In the genomic region with DNA sequence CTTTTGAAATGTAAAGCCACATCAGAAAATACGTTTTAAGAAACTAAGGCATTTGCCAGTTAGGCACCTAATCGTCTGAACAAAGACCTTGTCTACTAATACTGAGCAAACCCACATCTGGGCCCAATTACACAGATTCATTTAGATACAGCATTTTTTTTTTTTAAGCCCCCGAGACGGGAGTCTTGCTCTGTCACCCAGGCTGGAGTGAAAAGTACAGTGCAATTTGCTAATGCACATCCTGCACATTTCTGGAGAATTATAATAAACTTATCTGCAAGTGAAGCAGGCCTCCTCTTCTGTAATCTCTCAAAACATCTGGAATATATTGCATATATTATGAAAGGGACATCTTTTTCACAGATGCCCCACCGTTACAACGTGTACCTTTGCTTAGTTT, we compare ENCODE assay signal across 15 cellular contexts. TPM values are rescaled to one million over a fixed set of nuclear protein-coding genes. Genes with fewer than 3 reads are reported as not detected.
DNase-seq lines count a peak whose midpoint lies in the region; TF ChIP-seq lines count a peak whose summit lies in the region.
"Had no signal": no experiment of that assay in that cellular context is flagged by ENCODE, and none has a peak within 500 bp of the region (broad histone marks: within the 10 kb centered on the region; RNA-seq: fewer than 3 reads in every experiment).

No MANE protein-coding gene starts in this region.

- no peak overlapping the region for H3K27ac ChIP-seq in BLaER1 treated with 17β-estradiol and CSF1 and Interleukin-3, amounts not matched to agents 10 nM and 100 nM
- H3K27ac ChIP-seq in DOHH2 (ENCODE audit: low read depth, low read length) (no peak overlapping the region), mammary epithelial cell (ENCODE audit: insufficient read depth, low read depth, low read length) (no peak overlapping the region)
- H3K27ac ChIP-seq: BLaER1, RWPE1 had no signal

- H3K27me3 Mint-ChIP-seq in activated naive CD8-positive, alpha-beta T cell = no peaks in the 10 kb centered on the region
- no peaks in the 10 kb centered on the region for H3K27me3 Mint-ChIP-seq in mesothelial cell of epicardium (ENCODE audit: low read depth)

- peak overlapping the region; percentile 72 for H3K4me3 Mint-ChIP-seq in activated naive CD8-positive, alpha-beta T cell
- no peak overlapping the region for H3K4me3 Mint-ChIP-seq in mesothelial cell of epicardium

- peaks cover 56 to 74% (median 66%) of the 10 kb centered on the region in 10 experiments for H3K4me1 ChIP-seq in BLaER1 treated with 17β-estradiol and CSF1 and Interleukin-3, amounts not matched to agents 10 nM and 100 nM
- H3K4me1 ChIP-seq in DOHH2 (ENCODE audit: control insufficient read depth, low read length) (peaks cover 52% of the 10 kb centered on the region), mammary epithelial cell (ENCODE audit: insufficient read depth, low read length) (peaks cover 28% of the 10 kb centered on the region)

- H3K27ac Mint-ChIP-seq in activated naive CD8-positive, alpha-beta T cell = peak overlapping the region; percentile 78
- peak overlapping the region; percentile 39 for H3K27ac Mint-ChIP-seq in mesothelial cell of epicardium

- H3K36me3 Mint-ChIP-seq in activated naive CD8-positive, alpha-beta T cell = peaks cover 20% of the 10 kb centered on the region
- peaks cover 16% of the 10 kb centered on the region for H3K36me3 Mint-ChIP-seq in mesothelial cell of epicardium

- dilution Hi-C loops in mammary epithelial cell (cut with HindIII; ENCODE audit: low sequenced_read_pairs) = no loop called here

- H3K4me3 ChIP-seq in BLaER1 treated with 17β-estradiol and CSF1 and Interleukin-3, amounts not matched to agents 10 nM and 100 nM = peak overlapping the region in 5 of 10 experiments; percentile 9 to 96 (median 89); a peak in 4 of 20 replicates
- H3K4me3 ChIP-seq in DOHH2 (ENCODE audit: low read length) (no peak overlapping the region), mammary epithelial cell (replicated peaks in 1 of 3; ENCODE audit: insufficient read depth in 1 of 3, low read depth in 2 of 3, low read length in 3 of 3) (no peak overlapping the region)
- H3K4me3 ChIP-seq: BLaER1 had no signal

- peaks cover 68% of the 10 kb centered on the region for H3K4me1 Mint-ChIP-seq in activated naive CD8-positive, alpha-beta T cell (ENCODE audit: low read depth)
- H3K4me1 Mint-ChIP-seq in mesothelial cell of epicardium = peaks cover 39% of the 10 kb centered on the region

- intact Hi-C loops in mammary epithelial cell (cut with micrococcal nuclease) = loop anchor here (10.0 kb wide), 2 partner anchors 281 to 571 kb away; partner anchors contain the start of gene MTFR1L

- H3K27me3 ChIP-seq in BLaER1 treated with 17β-estradiol and CSF1 and Interleukin-3, amounts not matched to agents 10 nM and 100 nM = no peaks in the 10 kb centered on the region
- H3K27me3 ChIP-seq in DOHH2 (ENCODE audit: control insufficient read depth, low read length) = no peaks in the 10 kb centered on the region
- H3K27me3 ChIP-seq in mammary epithelial cell (ENCODE audit: insufficient read depth, low read length) = no peaks in the 10 kb centered on the region
- H3K27me3 ChIP-seq: BLaER1 had no signal

- H3K9me2 ChIP-seq in DOHH2 (replicated peaks; ENCODE audit: control insufficient read depth, low read length) = no peaks in the 10 kb centered on the region

- H4K20me1 ChIP-seq in BLaER1 treated with 17β-estradiol and CSF1 and Interleukin-3, amounts not matched to agents 10 nM and 100 nM = peaks cover 67 to 72% (median 68%) of the 10 kb centered on the region in 11 experiments
- H4K20me1 ChIP-seq in DOHH2 (ENCODE audit: control insufficient read depth, insufficient read depth, low read depth, low read length) (peaks cover 11% of the 10 kb centered on the region), mammary epithelial cell (ENCODE audit: insufficient read depth, low read length) (peaks cover 11% of the 10 kb centered on the region)

- no peaks in the 10 kb centered on the region for H3K9me3 ChIP-seq in BLaER1 treated with 17β-estradiol and CSF1 and Interleukin-3, amounts not matched to agents 10 nM and 100 nM (replicated peaks in 1 of 11)
- no peaks in the 10 kb centered on the region for H3K9me3 ChIP-seq in DOHH2 (ENCODE audit: control insufficient read depth, insufficient read depth, low read length)
- no peaks in the 10 kb centered on the region for H3K9me3 ChIP-seq in mammary epithelial cell (replicated peaks; ENCODE audit: insufficient read depth, low read length)
- H3K9me3 ChIP-seq: BLaER1 had no signal

- peaks cover 62 to 66% (median 65%) of the 10 kb centered on the region in 11 experiments for H3K36me3 ChIP-seq in BLaER1 treated with 17β-estradiol and CSF1 and Interleukin-3, amounts not matched to agents 10 nM and 100 nM
- H3K36me3 ChIP-seq in DOHH2 (ENCODE audit: control insufficient read depth, low read length) (peaks cover 68% of the 10 kb centered on the region), mammary epithelial cell (ENCODE audit: insufficient read depth, low read length) (peaks cover 34% of the 10 kb centered on the region)

- BruUV-seq in mammary epithelial cell (replicated peaks; lab: Mats Ljungman, UMichigan) = no TSS peak

- no peak for DNase-seq in mesothelial cell of epicardium (ENCODE audit: low spot score in 2 of 2, unreplicated experiment in 2 of 2)
- DNase-seq in Ammon's horn (ENCODE audit: low spot score) = no peak
- no peak for DNase-seq in inferior parietal cortex (ENCODE audit: extremely low spot score)
- DNase-seq in NCI-H446 (lab: John Stamatoyannopoulos, UW) = no peak
- no peak for DNase-seq in mammary epithelial cell
- DNase-seq: NCI-H774, posterior cingulate gyrus, T-helper 9 cell had no signal

- 63% methylated on average over 6 of the region's 6 CpGs for WGBS in mammary epithelial cell (ENCODE audit: low coverage, missing lambda C conversion rate)

- in situ Hi-C loops in mammary epithelial cell (cut with MboI; ENCODE audit: low sequenced_read_pairs in 2 of 2) = loop anchor here in 1 of 2 donors (10.0 to 25.0 kb wide), 2 partner anchors 101 to 568 kb away; partner anchors contain the start of genes MTFR1L and SELENON

- peak overlapping the region in 4 of 11 experiments; percentile 1 to 99 (median 32); a peak in 6 of 22 replicates for H3K9ac ChIP-seq in BLaER1 treated with 17β-estradiol and CSF1 and Interleukin-3, amounts not matched to agents 10 nM and 100 nM
- no peak overlapping the region for H3K9ac ChIP-seq in mammary epithelial cell (ENCODE audit: insufficient read depth, low read length)
- H3K9ac ChIP-seq: BLaER1 had no signal

- H2AFZ ChIP-seq in mammary epithelial cell (ENCODE audit: low read depth, low read length) = no peak overlapping the region

- H3K4me2 ChIP-seq in BLaER1 treated with 17β-estradiol and CSF1 and Interleukin-3, amounts not matched to agents 10 nM and 100 nM = peak overlapping the region in 9 of 11 experiments; percentile 90 to 98 (median 96); a peak in 14 of 22 replicates
- H3K4me2 ChIP-seq in DOHH2 (ENCODE audit: low read length) = 0 out of 2 replicates have a peak overlapping the region, but pooled peaks have one; percentile 5
- H3K4me2 ChIP-seq in mammary epithelial cell (ENCODE audit: insufficient read depth, low read depth, low read length) = no peak overlapping the region

- CTCF ChIA-PET in mammary epithelial cell (lab: Charles Lee; ENCODE audit: low non-redundant PET) = no interaction called here

- no peaks in the 10 kb centered on the region for H3K9me3 Mint-ChIP-seq in activated naive CD8-positive, alpha-beta T cell (ENCODE audit: low read depth)
- no peaks in the 10 kb centered on the region for H3K9me3 Mint-ChIP-seq in mesothelial cell of epicardium

- no peak for TF ChIP-seq CTCF in DOHH2 (IDR thresholded peaks at IDR 0.05; ENCODE audit: low read depth, low read length, poor library complexity, severe bottlenecking)
- no peak for TF ChIP-seq CTCF in mesothelial cell of epicardium (IDR thresholded peaks at IDR 0.05; ENCODE audit: unreplicated experiment)
- no peak for TF ChIP-seq CTCF in mammary epithelial cell (conservative IDR thresholded peaks at IDR 0.05 in 1 of 2, IDR thresholded peaks at IDR 0.05 in 1 of 2; ENCODE audit: extremely low read depth in 1 of 2, insufficient read depth in 1 of 2, low read depth in 1 of 2, low read length in 2 of 2)

- peaks cover 53% of the 10 kb centered on the region for H3K79me2 ChIP-seq in DOHH2 (ENCODE audit: control insufficient read depth, low read length)
- peaks cover 57% of the 10 kb centered on the region for H3K79me2 ChIP-seq in mammary epithelial cell (ENCODE audit: insufficient read depth, low read length)

- H3F3A ChIP-seq in DOHH2 (ENCODE audit: control insufficient read depth, insufficient read depth) = peaks cover 39% of the 10 kb centered on the region

RNA-seq across cellular contexts. Expression of gene RSRP1, which starts 3.3 kb away (rescaled TPM):
- total RNA-seq in mesothelial cell of epicardium (133 to 158 TPM (median 150 TPM) in 3 replicates), mammary epithelial cell (10 to 100 TPM; 55.3 to 71.8 TPM)
- 18.8 TPM for polyA plus RNA-seq in mammary epithelial cell
- polyA minus RNA-seq in mammary epithelial cell = 23.3 TPM

RNA-seq across cellular contexts. Expression of gene SYF2, which starts 11.6 kb away (rescaled TPM):
- total RNA-seq in mesothelial cell of epicardium = 32.3 to 37.7 TPM (median 36.9 TPM) in 3 replicates
- total RNA-seq in mammary epithelial cell = 10 to 100 TPM; 20.7 to 30.7 TPM
- 11.9 TPM for polyA plus RNA-seq in mammary epithelial cell
- 2.1 TPM for polyA minus RNA-seq in mammary epithelial cell

RNA-seq across cellular contexts. Expression of gene RHD, which starts 28.4 kb away (rescaled TPM):
- total RNA-seq in mesothelial cell of epicardium (not detected in 3 replicates), mammary epithelial cell (not detected)
- not detected for polyA plus RNA-seq in mammary epithelial cell
- polyA minus RNA-seq in mammary epithelial cell = not detected
- total RNA-seq: H1 had no signal
- polyA plus RNA-seq: keratinocyte had no signal
